10 cellular contexts compared by ENCODE assay signal in genomic region chr19:28878862-28879566, GRCh38.
DNase-seq lines count a peak whose midpoint lies in the region; ATAC-seq and TF ChIP-seq lines count a peak whose summit lies in the region.
"Had no signal": no experiment of that assay in that cellular context is flagged by ENCODE, and none has a peak within 500 bp of the region (broad histone marks: within the 10 kb centered on the region; RNA-seq: fewer than 3 reads in every experiment).

No MANE protein-coding gene starts in this region.

- no peak overlapping the region for H3K27ac Mint-ChIP-seq in T-helper 17 cell
- H3K27ac Mint-ChIP-seq: memory B cell had no signal

- peaks cover 27% of the 10 kb centered on the region for H3K27me3 Mint-ChIP-seq in T-helper 17 cell
- H3K27me3 Mint-ChIP-seq: memory B cell had no signal

- TF ChIP-seq CTCF in spleen (IDR thresholded peaks at IDR 0.05 in 8 of 11, conservative IDR thresholded peaks at IDR 0.05 in 3 of 11): peak in 9 of 11 experiments; percentile 24 to 61 (median 53)

- no peak for TF ChIP-seq POLR2A in spleen (IDR thresholded peaks at IDR 0.05)

- no peak overlapping the region for H3K27ac ChIP-seq in spleen
- H3K27ac ChIP-seq: BLaER1 had no signal

- WGBS in spleen, 5 donors: 25 to 30% (median 28%) methylated on average over 11 of the region's 11 CpGs

- intact Hi-C loops in spleen (cut with DNase I; ENCODE audit: low total_unique reads): no loop called here

- no peak overlapping the region for H3K4me3 Mint-ChIP-seq in T-helper 17 cell
- H3K4me3 Mint-ChIP-seq: memory B cell had no signal

- peak; percentile 28 to 36 for DNase-seq in NCI-H187 (lab: John Stamatoyannopoulos, UW)
- no peak for DNase-seq in NCI-H187 treated with DMSO at 0.1 percent for 48 hours (lab: John Stamatoyannopoulos, UW)
- peak; percentile 15 for DNase-seq in NCI-H128 (lab: John Stamatoyannopoulos, UW; ENCODE audit: unreplicated experiment)
- peak; percentile 7 to 21 (median 21) for DNase-seq in T-helper 17 cell
- DNase-seq in astrocyte of the hippocampus (ENCODE audit: low read depth, low spot score): peak; percentile 74
- peak; percentile 75 for DNase-seq in iPS DF 4.7 (ENCODE audit: extremely low read depth, low spot score)
- no peak for DNase-seq in spleen

- H3K36me3 ChIP-seq in spleen: no peaks in the 10 kb centered on the region
- H3K36me3 ChIP-seq: BLaER1 had no signal

- H3K9me3 ChIP-seq in T-helper 17 cell (ENCODE audit: control insufficient read depth, low read length, poor library complexity, severe bottlenecking) (no peaks in the 10 kb centered on the region), spleen (no peaks in the 10 kb centered on the region)
- H3K9me3 ChIP-seq: BLaER1 had no signal

- H3K27me3 ChIP-seq in spleen (replicated peaks in 1 of 7): peaks cover 0 to 31% (median 0%) of the 10 kb centered on the region in 7 donors
- H3K27me3 ChIP-seq: BLaER1 had no signal

- no peaks in the 10 kb centered on the region for H3K4me1 ChIP-seq in spleen

- H3K4me1 Mint-ChIP-seq in T-helper 17 cell: no peaks in the 10 kb centered on the region
- H3K4me1 Mint-ChIP-seq: memory B cell had no signal

- no peak overlapping the region for H3K4me3 ChIP-seq in spleen
- H3K4me3 ChIP-seq: BLaER1 had no signal

- peak; percentile 30 for ATAC-seq in T-helper 17 cell
- no peak for ATAC-seq in GM19023 (IDR thresholded peaks at IDR 0.05; ENCODE audit: unreplicated experiment)

- H3K36me3 Mint-ChIP-seq in T-helper 17 cell (ENCODE audit: low read depth): no peaks in the 10 kb centered on the region
- H3K36me3 Mint-ChIP-seq: memory B cell had no signal

Comparison
In these comparisons a context has a peak if more than half of its experiments do, and no peak if none do; other contexts are left out.
1. DNase-seq: peak in NCI-H187 (2 of 2), NCI-H128 (single experiment), T-helper 17 cell (3 of 3), astrocyte of the hippocampus (single experiment) and iPS DF 4.7 (single experiment); none in NCI-H187 treated with DMSO at 0.1 percent for 48 hours (single experiment) and spleen (single experiment).